In the genomic region with DNA sequence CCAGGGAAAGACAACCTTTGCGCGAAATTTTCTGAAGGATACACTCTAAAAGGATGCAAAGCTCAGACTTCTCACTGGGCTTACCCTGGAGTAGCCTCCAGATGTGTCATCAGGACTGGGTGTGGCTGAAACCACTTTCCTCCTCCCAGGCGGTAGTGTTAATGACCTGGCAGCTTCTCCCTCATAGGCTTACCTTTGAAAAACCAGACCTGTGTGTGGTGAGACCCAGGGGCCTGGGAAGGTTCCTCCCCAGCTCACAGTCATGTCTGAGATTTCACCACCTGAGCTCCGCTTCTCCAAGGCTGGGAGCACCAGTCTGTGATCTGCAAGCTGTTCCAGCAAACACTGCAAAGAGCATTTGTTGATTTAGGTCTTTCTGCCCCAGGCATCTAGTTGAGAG, we compare ENCODE assay signal across 13 cellular contexts.
A peak's percentile ranks its signal among the peaks of the same experiment; 100 is the strongest.
DNase-seq lines count a peak whose midpoint lies in the region; ATAC-seq, FAIRE-seq and TF ChIP-seq lines count a peak whose summit lies in the region.
"Had no signal": no experiment of that assay in that cellular context is flagged by ENCODE, and none has a peak within 500 bp of the region (broad histone marks: within the 10 kb centered on the region; RNA-seq: fewer than 3 reads in every experiment).

No MANE protein-coding gene starts in this region.

- DNase-seq in HepG2 (ENCODE audit: low spot score) (no peak), right lobe of liver (no peak), NCI-H226 (peak; percentile 53), erythroblast (lab: John Stamatoyannopoulos, UW) (peak; percentile 21 to 58), transverse colon (peak; percentile 60), natural killer cell (no peak), mesenchymal stem cell (no peak)
- DNase-seq: NCI-H2227 treated with DMSO at 0.1 percent for 48 hours had no signal

- H3K4me3 Mint-ChIP-seq in natural killer cell, result no peak overlapping the region
- H3K4me3 Mint-ChIP-seq: nephron; stimulated activated naive CD8-positive, alpha-beta T cell treated with anti-CD3 and anti-CD28 coated beads, Interleukin-15, Interleukin-2, amounts not matched to agents 100 ng/mL and 50 ng/mL, for 24 hours had no signal

- H3K27ac Mint-ChIP-seq in natural killer cell, result no peak overlapping the region
- H3K27ac Mint-ChIP-seq: nephron; stimulated activated naive CD8-positive, alpha-beta T cell treated with anti-CD3 and anti-CD28 coated beads, Interleukin-15, Interleukin-2, amounts not matched to agents 100 ng/mL and 50 ng/mL, for 24 hours had no signal

- H2BK12ac ChIP-seq in mesenchymal stem cell (ENCODE audit: low read length in 2 of 2), result no peak overlapping the region

- no peak overlapping the region for H2BK5ac ChIP-seq in mesenchymal stem cell (ENCODE audit: low read depth, low read length, poor library complexity, severe bottlenecking)

- no peak for TF ChIP-seq RAD21 in HepG2 (CRISPR knock-in tag; IDR thresholded peaks at IDR 0.05)

- H3K36me3 ChIP-seq in HepG2 (replicated peaks in 1 of 2; ENCODE audit: control insufficient read depth in 1 of 2, insufficient read depth in 2 of 2, low read length in 2 of 2) (no peaks in the 10 kb centered on the region), right lobe of liver (no peaks in the 10 kb centered on the region), transverse colon (no peaks in the 10 kb centered on the region), mesenchymal stem cell (ENCODE audit: control insufficient read depth in 1 of 2, insufficient read depth in 2 of 2, low read depth in 1 of 2, low read length in 2 of 2) (no peaks in the 10 kb centered on the region)

- no peak overlapping the region for H4K8ac ChIP-seq in mesenchymal stem cell (ENCODE audit: low read length)

- no peak overlapping the region for H2AK5ac ChIP-seq in mesenchymal stem cell (ENCODE audit: low read length, severe bottlenecking)

- no peak overlapping the region for H3K23ac ChIP-seq in mesenchymal stem cell (ENCODE audit: low read length in 2 of 2)

- in situ Hi-C loops in HepG2 (cut with HindIII; ENCODE audit: extremely low pct_ligation_motif_present, low pct_unique_long_range_greater_than_20kb), result no loop called here
- in situ Hi-C loops in transverse colon (cut with MboI; ENCODE audit: low pct_ligation_motif_present in 1 of 4, low pct_unique_long_range_greater_than_20kb in 1 of 4, low sequenced_read_pairs in 3 of 4), result loop anchor here in 3 of 4 donors (10.0 to 25.0 kb wide), 3 partner anchors 92 to 109 kb away; partner anchors contain the start of gene EPC1 (in 1 of the 3)

- TF ChIP-seq POLR2A in HepG2 (IDR thresholded peaks at IDR 0.05; ENCODE audit: insufficient read depth in 1 of 2, low read depth in 2 of 2, low read length in 2 of 2) (no peak), right lobe of liver (IDR thresholded peaks at IDR 0.05) (no peak), erythroblast (IDR thresholded peaks at IDR 0.05; ENCODE audit: low read length) (no peak), transverse colon (IDR thresholded peaks at IDR 0.05) (no peak)

- TF ChIP-seq EP300 in HepG2 (IDR thresholded peaks at IDR 0.05; ENCODE audit: low read depth in 2 of 2, low read length in 2 of 2), result no peak
- TF ChIP-seq EP300 in HepG2 (CRISPR knock-in tag; IDR thresholded peaks at IDR 0.05; ENCODE audit: borderline replicate concordance), result no peak
- no peak for TF ChIP-seq EP300 in transverse colon (IDR thresholded peaks at IDR 0.05; ENCODE audit: low read depth)

- FAIRE-seq in HepG2 (lab: Jason Lieb, UNC), result no peak

- H4K20me1 ChIP-seq in HepG2 (ENCODE audit: insufficient read depth, low read length), result no peaks in the 10 kb centered on the region

- no peaks in the 10 kb centered on the region for H3K9me3 Mint-ChIP-seq in natural killer cell
- H3K9me3 Mint-ChIP-seq: nephron; stimulated activated naive CD8-positive, alpha-beta T cell treated with anti-CD3 and anti-CD28 coated beads, Interleukin-15, Interleukin-2, amounts not matched to agents 100 ng/mL and 50 ng/mL, for 24 hours had no signal

- no peaks in the 10 kb centered on the region for H3K36me3 Mint-ChIP-seq in natural killer cell

- H3K27me3 Mint-ChIP-seq in natural killer cell (ENCODE audit: low read depth in 2 of 2), result no peaks in the 10 kb centered on the region
- H3K27me3 Mint-ChIP-seq: stimulated activated naive CD8-positive, alpha-beta T cell treated with anti-CD3 and anti-CD28 coated beads, Interleukin-15, Interleukin-2, amounts not matched to agents 100 ng/mL and 50 ng/mL, for 24 hours had no signal

- H3K14ac ChIP-seq in mesenchymal stem cell (ENCODE audit: low read length in 2 of 2), result no peak overlapping the region

- peak; percentile 34; the same call in 2 of the 3 replicates for ATAC-seq in HepG2
- ATAC-seq in right lobe of liver, result no peak
- ATAC-seq in natural killer cell, result no peak
- ATAC-seq in GM21786 (IDR thresholded peaks at IDR 0.05; ENCODE audit: unreplicated experiment), result no peak

- H3K79me1 ChIP-seq in mesenchymal stem cell (replicated peaks; ENCODE audit: low read length, poor library complexity, severe bottlenecking), result no peaks in the 10 kb centered on the region

- no peak overlapping the region for H2BK120ac ChIP-seq in mesenchymal stem cell (ENCODE audit: low read depth, low read length)

- H3K4ac ChIP-seq in mesenchymal stem cell (ENCODE audit: low read depth in 1 of 2, low read length in 2 of 2), result no peak overlapping the region

- no peaks in the 10 kb centered on the region for H3K9me3 ChIP-seq in HepG2 (ENCODE audit: low read length)
- H3K9me3 ChIP-seq in right lobe of liver, result no peaks in the 10 kb centered on the region
- no peaks in the 10 kb centered on the region for H3K9me3 ChIP-seq in transverse colon
- no peaks in the 10 kb centered on the region for H3K9me3 ChIP-seq in mesenchymal stem cell (ENCODE audit: control insufficient read depth, low read length)

- H3K27ac ChIP-seq in HepG2 (ENCODE audit: extremely low read length, insufficient read depth, low read length) (no peak overlapping the region), right lobe of liver (no peak overlapping the region), transverse colon (no peak overlapping the region), mesenchymal stem cell (ENCODE audit: low read length, poor library complexity, severe bottlenecking) (no peak overlapping the region)
- H3K27ac ChIP-seq: C4-2B, SK-N-MC had no signal

- H3K79me2 ChIP-seq in HepG2 (ENCODE audit: insufficient read depth, low read length), result no peaks in the 10 kb centered on the region

- no peak overlapping the region for H2BK15ac ChIP-seq in mesenchymal stem cell (ENCODE audit: low read depth, poor library complexity, severe bottlenecking)

- peaks cover 5 to 6% of the 10 kb centered on the region in 2 donors for H3K4me1 Mint-ChIP-seq in natural killer cell
- H3K4me1 Mint-ChIP-seq: nephron had no signal

- POLR2A ChIA-PET in HepG2 (lab: Yijun Ruan, JAX), result no interaction called here

- intact Hi-C loops in HepG2 (cut with micrococcal nuclease; ENCODE audit: unreplicated experiment) (no loop called here), right lobe of liver (cut with DNase I) (no loop called here), transverse colon (cut with DNase I; ENCODE audit: low total_unique reads) (no loop called here), natural killer cell (cut with micrococcal nuclease) (no loop called here)

- H3K9ac ChIP-seq in HepG2 (ENCODE audit: insufficient read depth, low read depth, low read length) (no peak overlapping the region), mesenchymal stem cell (ENCODE audit: low read length) (no peak overlapping the region)

- CTCF ChIA-PET in HepG2 (lab: Yijun Ruan, JAX; ENCODE audit: low intra/inter-chr PET ratio, low total read pairs), result no interaction called here

- TF ChIP-seq CTCF in HepG2 (CRISPR knock-in tag; IDR thresholded peaks at IDR 0.05), result no peak
- no peak for TF ChIP-seq CTCF in right lobe of liver (IDR thresholded peaks at IDR 0.05)
- no peak for TF ChIP-seq CTCF in transverse colon (IDR thresholded peaks at IDR 0.05)
- TF ChIP-seq CTCF in natural killer cell (IDR thresholded peaks at IDR 0.05), result no peak

- BruUV-seq in HepG2 (replicated peaks; lab: Mats Ljungman, UMichigan), result no TSS peak

- H3K18ac ChIP-seq in mesenchymal stem cell (ENCODE audit: low read depth in 1 of 2, low read length in 2 of 2), result no peak overlapping the region

- H3K4me3 ChIP-seq in HepG2 (replicated peaks in 1 of 3; ENCODE audit: insufficient read depth in 1 of 3, low read depth in 2 of 3, low read length in 3 of 3) (no peak overlapping the region), right lobe of liver (no peak overlapping the region), transverse colon (no peak overlapping the region), mesenchymal stem cell (ENCODE audit: insufficient read depth in 1 of 2, low read depth in 1 of 2, low read length in 2 of 2) (no peak overlapping the region)
- H3K4me3 ChIP-seq: SK-N-MC had no signal

- H3K27me3 ChIP-seq in HepG2 (ENCODE audit: control insufficient read depth in 1 of 2, insufficient read depth in 2 of 2, low read length in 2 of 2) (no peaks in the 10 kb centered on the region), right lobe of liver (no peaks in the 10 kb centered on the region), transverse colon (no peaks in the 10 kb centered on the region), mesenchymal stem cell (ENCODE audit: control insufficient read depth in 1 of 2, insufficient read depth in 1 of 2, low read length in 2 of 2) (no peaks in the 10 kb centered on the region)

- no peak overlapping the region for H4K91ac ChIP-seq in mesenchymal stem cell (ENCODE audit: low read length)

- H2AFZ ChIP-seq in HepG2 (ENCODE audit: low read length), result no peak overlapping the region
- no peak overlapping the region for H2AFZ ChIP-seq in mesenchymal stem cell (ENCODE audit: low read depth, low read length)

- no peak overlapping the region for H3K4me2 ChIP-seq in HepG2 (ENCODE audit: low read depth, low read length)
- H3K4me2 ChIP-seq in mesenchymal stem cell (ENCODE audit: low read length, poor library complexity, severe bottlenecking), result no peak overlapping the region

- 52% methylated on average over 4 of the region's 4 CpGs for WGBS in HepG2 (ENCODE audit: low lambda C conversion rate)
- WGBS in right lobe of liver (ENCODE audit: insufficient coverage, low coverage, low lambda C conversion rate, missing lambda C conversion rate), result 96% methylated on average over 3 of the region's 4 CpGs
- WGBS in transverse colon (ENCODE audit: low coverage in 1 of 2), 2 donors, result 79% methylated on average over 4 of the region's 4 CpGs; no CpG with 5 or more reads in 1 of the 2 donors
- WGBS in mesenchymal stem cell, result 78% methylated on average over 4 of the region's 4 CpGs

- H3K4me1 ChIP-seq in HepG2 (ENCODE audit: insufficient read depth, low read length), result peaks cover 11% of the 10 kb centered on the region; the same call in 1 of the 2 replicates
- H3K4me1 ChIP-seq in right lobe of liver, result peaks cover 0 to 4% (median 0%) of the 10 kb centered on the region in 4 donors
- H3K4me1 ChIP-seq in transverse colon, result peaks cover 0 to 4% (median 0%) of the 10 kb centered on the region in 4 donors
- H3K4me1 ChIP-seq in mesenchymal stem cell (ENCODE audit: control insufficient read depth, insufficient read depth, low read depth, low read length), result no peaks in the 10 kb centered on the region

TF ChIP-seq in HepG2, 621 proteins besides CTCF, POLR2A, EP300 and RAD21 (continues in another document):
- no peak for TF ChIP-seq ZNF530 (CRISPR knock-in tag; IDR thresholded peaks at IDR 0.05; ENCODE audit: low read depth)
- 0 out of 2 replicates have a peak, but pooled peaks have one; percentile 25 for TF ChIP-seq ZNF263 (CRISPR knock-in tag; IDR thresholded peaks at IDR 0.05)

Comparison
In these comparisons a context has a peak if more than half of its experiments do, and no peak if none do; other contexts are left out.
1. DNase-seq: peak in NCI-H226 (single experiment), erythroblast (2 of 2) and transverse colon (single experiment); none in HepG2 (single experiment), right lobe of liver (0 of 3), natural killer cell (single experiment) and mesenchymal stem cell (single experiment).